1 cellular context compared by ENCODE assay signal in the genomic region with DNA sequence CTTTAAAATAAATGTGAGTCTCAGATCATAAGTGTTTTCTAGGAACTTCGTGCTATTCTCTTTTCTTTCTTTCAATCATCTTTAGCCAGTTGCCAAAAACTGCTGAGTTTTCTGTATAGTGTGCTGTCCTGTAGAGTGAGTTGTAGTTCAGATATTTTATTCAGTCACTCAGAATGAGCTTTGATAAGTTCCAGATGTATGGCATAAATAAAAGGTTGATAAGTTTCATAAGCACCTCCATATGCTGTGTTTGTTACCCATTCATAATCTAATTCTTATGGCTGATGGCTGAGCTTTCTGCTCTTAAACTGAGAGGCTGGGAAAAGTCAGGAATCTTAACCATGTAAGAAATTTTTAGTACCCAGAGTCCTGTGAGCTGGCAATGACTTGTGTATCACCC.
TF ChIP-seq lines count a peak whose summit lies in the region.

No MANE protein-coding gene starts in this region.

TF ChIP-seq in SK-N-SH, 30 proteins besides CTCF, POLR2A, EP300 and RAD21 (continued from another document):
- TF ChIP-seq, protein P1, sequence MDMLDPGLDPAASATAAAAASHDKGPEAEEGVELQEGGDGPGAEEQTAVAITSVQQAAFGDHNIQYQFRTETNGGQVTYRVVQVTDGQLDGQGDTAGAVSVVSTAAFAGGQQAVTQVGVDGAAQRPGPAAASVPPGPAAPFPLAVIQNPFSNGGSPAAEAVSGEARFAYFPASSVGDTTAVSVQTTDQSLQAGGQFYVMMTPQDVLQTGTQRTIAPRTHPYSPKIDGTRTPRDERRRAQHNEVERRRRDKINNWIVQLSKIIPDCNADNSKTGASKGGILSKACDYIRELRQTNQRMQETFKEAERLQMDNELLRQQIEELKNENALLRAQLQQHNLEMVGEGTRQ (IDR thresholded peaks at IDR 0.05; ENCODE audit: borderline replicate concordance, low read depth, low read length): no peak
- TF ChIP-seq MXI1 (IDR thresholded peaks at IDR 0.05; ENCODE audit: low read depth, low read length) (no peak), MEF2A (IDR thresholded peaks at IDR 0.05; ENCODE audit: borderline replicate concordance, low read depth) (no peak), TAF1 (IDR thresholded peaks at IDR 0.05; ENCODE audit: borderline replicate concordance, low read depth, low read length) (no peak), SMC3 (IDR thresholded peaks at IDR 0.05; ENCODE audit: low read depth, low read length) (no peak), FOSL2 (IDR thresholded peaks at IDR 0.05; ENCODE audit: borderline replicate concordance, low read depth) (no peak), CHD2 (IDR thresholded peaks at IDR 0.05; ENCODE audit: low read length, partially characterized antibody) (no peak), JUND (IDR thresholded peaks at IDR 0.05) (no peak), TCF12 (IDR thresholded peaks at IDR 0.05) (no peak), FOXJ3 (CRISPR knock-in tag; IDR thresholded peaks at IDR 0.05) (no peak), GABPA (IDR thresholded peaks at IDR 0.05; ENCODE audit: low read depth) (no peak), RXRA (IDR thresholded peaks at IDR 0.05; ENCODE audit: borderline replicate concordance, low read depth) (no peak), RCOR1 (IDR thresholded peaks at IDR 0.05; ENCODE audit: low read length) (no peak), NRF1 (IDR thresholded peaks at IDR 0.05; ENCODE audit: low read depth, low read length) (no peak), POLR2AphosphoS5 (IDR thresholded peaks at IDR 0.05; ENCODE audit: low read depth, low read length) (no peak)
- TF ChIP-seq, protein P2, sequence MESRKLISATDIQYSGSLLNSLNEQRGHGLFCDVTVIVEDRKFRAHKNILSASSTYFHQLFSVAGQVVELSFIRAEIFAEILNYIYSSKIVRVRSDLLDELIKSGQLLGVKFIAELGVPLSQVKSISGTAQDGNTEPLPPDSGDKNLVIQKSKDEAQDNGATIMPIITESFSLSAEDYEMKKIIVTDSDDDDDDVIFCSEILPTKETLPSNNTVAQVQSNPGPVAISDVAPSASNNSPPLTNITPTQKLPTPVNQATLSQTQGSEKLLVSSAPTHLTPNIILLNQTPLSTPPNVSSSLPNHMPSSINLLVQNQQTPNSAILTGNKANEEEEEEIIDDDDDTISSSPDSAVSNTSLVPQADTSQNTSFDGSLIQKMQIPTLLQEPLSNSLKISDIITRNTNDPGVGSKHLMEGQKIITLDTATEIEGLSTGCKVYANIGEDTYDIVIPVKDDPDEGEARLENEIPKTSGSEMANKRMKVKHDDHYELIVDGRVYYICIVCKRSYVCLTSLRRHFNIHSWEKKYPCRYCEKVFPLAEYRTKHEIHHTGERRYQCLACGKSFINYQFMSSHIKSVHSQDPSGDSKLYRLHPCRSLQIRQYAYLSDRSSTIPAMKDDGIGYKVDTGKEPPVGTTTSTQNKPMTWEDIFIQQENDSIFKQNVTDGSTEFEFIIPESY (IDR thresholded peaks at IDR 0.05; ENCODE audit: borderline replicate concordance, low read depth): no peak
- TF ChIP-seq, protein P3, sequence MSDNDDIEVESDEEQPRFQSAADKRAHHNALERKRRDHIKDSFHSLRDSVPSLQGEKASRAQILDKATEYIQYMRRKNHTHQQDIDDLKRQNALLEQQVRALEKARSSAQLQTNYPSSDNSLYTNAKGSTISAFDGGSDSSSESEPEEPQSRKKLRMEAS (IDR thresholded peaks at IDR 0.05; ENCODE audit: low read depth): no peak
- TF ChIP-seq, protein P4, sequence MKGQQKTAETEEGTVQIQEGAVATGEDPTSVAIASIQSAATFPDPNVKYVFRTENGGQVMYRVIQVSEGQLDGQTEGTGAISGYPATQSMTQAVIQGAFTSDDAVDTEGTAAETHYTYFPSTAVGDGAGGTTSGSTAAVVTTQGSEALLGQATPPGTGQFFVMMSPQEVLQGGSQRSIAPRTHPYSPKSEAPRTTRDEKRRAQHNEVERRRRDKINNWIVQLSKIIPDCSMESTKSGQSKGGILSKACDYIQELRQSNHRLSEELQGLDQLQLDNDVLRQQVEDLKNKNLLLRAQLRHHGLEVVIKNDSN (IDR thresholded peaks at IDR 0.05; ENCODE audit: borderline replicate concordance, low read depth): no peak
TF ChIP-seq in SK-N-SH: peak in this region for 0.
